ENCODE assay signal across 1 cellular context in genomic region chr3:138898301-138898700, GRCh38.
TF ChIP-seq lines count a peak whose summit lies in the region.

No MANE protein-coding gene starts in this region.

TF ChIP-seq in IMR-90, 13 proteins besides CTCF, POLR2A, EP300 and RAD21:
- TF ChIP-seq NFE2L2 (IDR thresholded peaks at IDR 0.05; ENCODE audit: low read depth, low read length): no peak
- TF ChIP-seq RCOR1 (IDR thresholded peaks at IDR 0.05; ENCODE audit: insufficient replicate concordance, low read length): no peak
- no peak for TF ChIP-seq SMC3 (IDR thresholded peaks at IDR 0.05; ENCODE audit: low read depth, low read length)
- no peak for TF ChIP-seq MAZ (IDR thresholded peaks at IDR 0.05; ENCODE audit: borderline replicate concordance, low read depth, low read length)
- TF ChIP-seq MAFK (IDR thresholded peaks at IDR 0.05; ENCODE audit: low read depth, low read length): no peak
- TF ChIP-seq RFX5 (IDR thresholded peaks at IDR 0.05; ENCODE audit: low read depth, low read length): no peak
- no peak for TF ChIP-seq ELK1 (IDR thresholded peaks at IDR 0.05; ENCODE audit: borderline replicate concordance, low read depth, low read length)
- no peak for TF ChIP-seq MXI1 (IDR thresholded peaks at IDR 0.05; ENCODE audit: borderline replicate concordance, low read depth, low read length)
- TF ChIP-seq CEBPB (IDR thresholded peaks at IDR 0.05; ENCODE audit: low read depth, low read length): no peak
- no peak for TF ChIP-seq CHD1 (IDR thresholded peaks at IDR 0.05; ENCODE audit: low read depth, low read length)
- TF ChIP-seq BHLHE40 (IDR thresholded peaks at IDR 0.05; ENCODE audit: low read depth, low read length): no peak
- no peak for TF ChIP-seq FOS (IDR thresholded peaks at IDR 0.05; ENCODE audit: low read depth, low read length)
- no peak for TF ChIP-seq USF2 (IDR thresholded peaks at IDR 0.05; ENCODE audit: low read depth, low read length)
